17 cellular contexts compared by ENCODE assay signal in genomic region chr5:435156-435790, GRCh38. TPM values are rescaled to one million over a fixed set of nuclear protein-coding genes. Genes with fewer than 3 reads are reported as not detected.
DNase-seq lines count a peak whose midpoint lies in the region; ATAC-seq and TF ChIP-seq lines count a peak whose summit lies in the region.
"Had no signal": no experiment of that assay in that cellular context is flagged by ENCODE, and none has a peak within 500 bp of the region (broad histone marks: within the 10 kb centered on the region; RNA-seq: fewer than 3 reads in every experiment).

No MANE protein-coding gene starts in this region.

- no peak for TF ChIP-seq POLR2A in sigmoid colon (IDR thresholded peaks at IDR 0.05)

- H3K27me3 ChIP-seq in sigmoid colon: peaks cover 0 to 21% (median 10%) of the 10 kb centered on the region in 3 donors
- H3K27me3 ChIP-seq: MG63 had no signal

- peak overlapping the region; percentile 4 for H3K27ac Mint-ChIP-seq in activated CD8-positive, alpha-beta memory T cell treated with anti-CD3 and anti-CD28 coated beads, Interleukin-2, amount 10 ng/mL, durations not matched to agents 7 days and 5 days
- no peak overlapping the region for H3K27ac Mint-ChIP-seq in IgD-negative memory B cell

- H3K36me3 ChIP-seq in sigmoid colon: no peaks in the 10 kb centered on the region
- H3K36me3 ChIP-seq: BLaER1 treated with 17β-estradiol and CSF1 and Interleukin-3, amounts not matched to agents 10 nM and 100 nM had no signal

- no peak overlapping the region for H3K4me3 ChIP-seq in sigmoid colon
- H3K4me3 ChIP-seq: BLaER1 treated with 17β-estradiol and CSF1 and Interleukin-3, amounts not matched to agents 10 nM and 100 nM; MG63; PC-9 had no signal

- TF ChIP-seq EP300 in sigmoid colon (IDR thresholded peaks at IDR 0.05): no peak

- intact Hi-C loops in sigmoid colon (cut with DNase I): no loop called here

- H3K4me3 Mint-ChIP-seq in activated CD8-positive, alpha-beta memory T cell treated with anti-CD3 and anti-CD28 coated beads, Interleukin-2, amount 10 ng/mL, durations not matched to agents 7 days and 5 days: no peak overlapping the region
- peak overlapping the region in 3 of 4 donors; percentile 27 to 70 (median 58) for H3K4me3 Mint-ChIP-seq in IgD-negative memory B cell

- H3K9me3 Mint-ChIP-seq in activated CD8-positive, alpha-beta memory T cell treated with anti-CD3 and anti-CD28 coated beads, Interleukin-2, amount 10 ng/mL, durations not matched to agents 7 days and 5 days (ENCODE audit: low read depth): no peaks in the 10 kb centered on the region
- no peaks in the 10 kb centered on the region for H3K9me3 Mint-ChIP-seq in IgD-negative memory B cell

- CTCF ChIA-PET in activated CD8-positive, alpha-beta memory T cell treated with anti-CD3 and anti-CD28 coated beads, Interleukin-2, amount 10 ng/mL, durations not matched to agents 7 days and 5 days (lab: Charles Lee): interaction anchor here (2.0 kb wide), 1 partner anchor 118 kb away, joined by 9 read pairs; no protein-coding TSS in a partner anchor

- no peak for DNase-seq in activated CD8-positive, alpha-beta memory T cell treated with anti-CD3 and anti-CD28 coated beads, Interleukin-2, amount 10 ng/mL, durations not matched to agents 7 days and 5 days
- DNase-seq in activated CD8-positive, alpha-beta memory T cell treated with anti-CD3 and anti-CD28 coated beads, Interleukin-2, amount 50 U/mL, for 48 hours: no peak
- DNase-seq in left lobe of liver (ENCODE audit: low spot score) (peak; percentile 39), sigmoid colon (peak; percentile 53), DMS 273 (lab: John Stamatoyannopoulos, UW; ENCODE audit: unreplicated experiment) (no peak)
- DNase-seq: DMS 273 treated with DMSO at 0.1 percent for 48 hours, MG63, NCI-H1092 treated with DMSO at 0.1 percent for 48 hours, NCI-H1694 treated with DMSO at 0.1 percent for 48 hours, NCI-H446 treated with DMSO at 0.1 percent for 48 hours, NCI-H774, PC-9, Right ventricle myocardium superior had no signal

- no peak overlapping the region for H3K27ac ChIP-seq in sigmoid colon
- H3K27ac ChIP-seq: BLaER1 treated with 17β-estradiol and CSF1 and Interleukin-3, amounts not matched to agents 10 nM and 100 nM; PC-9 had no signal

- 88 to 89% methylated on average over 27 of the region's 27 CpGs for WGBS in sigmoid colon, 2 donors

- peaks cover 1% of the 10 kb centered on the region for H3K4me1 Mint-ChIP-seq in activated CD8-positive, alpha-beta memory T cell treated with anti-CD3 and anti-CD28 coated beads, Interleukin-2, amount 10 ng/mL, durations not matched to agents 7 days and 5 days
- no peaks in the 10 kb centered on the region for H3K4me1 Mint-ChIP-seq in IgD-negative memory B cell

- H3K36me3 Mint-ChIP-seq in activated CD8-positive, alpha-beta memory T cell treated with anti-CD3 and anti-CD28 coated beads, Interleukin-2, amount 10 ng/mL, durations not matched to agents 7 days and 5 days: peaks cover 6% of the 10 kb centered on the region
- H3K36me3 Mint-ChIP-seq in IgD-negative memory B cell: peaks cover 2% of the 10 kb centered on the region

- no peaks in the 10 kb centered on the region for H3K9me3 ChIP-seq in sigmoid colon
- H3K9me3 ChIP-seq: BLaER1 treated with 17β-estradiol and CSF1 and Interleukin-3, amounts not matched to agents 10 nM and 100 nM; MG63 had no signal

- no peaks in the 10 kb centered on the region for H3K4me1 ChIP-seq in sigmoid colon

- TF ChIP-seq CTCF in sigmoid colon (IDR thresholded peaks at IDR 0.05): no peak

- no peaks in the 10 kb centered on the region for H3K27me3 Mint-ChIP-seq in activated CD8-positive, alpha-beta memory T cell treated with anti-CD3 and anti-CD28 coated beads, Interleukin-2, amount 10 ng/mL, durations not matched to agents 7 days and 5 days
- H3K27me3 Mint-ChIP-seq in IgD-negative memory B cell: peaks cover 20% of the 10 kb centered on the region

- no peak for ATAC-seq in activated CD8-positive, alpha-beta memory T cell treated with anti-CD3 and anti-CD28 coated beads, Interleukin-2, amount 10 ng/mL, durations not matched to agents 7 days and 5 days
- ATAC-seq in left lobe of liver (no peak), GM19467 (IDR thresholded peaks at IDR 0.05; ENCODE audit: unreplicated experiment) (no peak), GM19452 (IDR thresholded peaks at IDR 0.05; ENCODE audit: unreplicated experiment) (no peak)

RNA-seq across cellular contexts. Expression of gene EXOC3, which starts 7.7 kb away (rescaled TPM):
- total RNA-seq in activated CD8-positive, alpha-beta memory T cell treated with anti-CD3 and anti-CD28 coated beads, Interleukin-2, amount 10 ng/mL, durations not matched to agents 7 days and 5 days: 10 to 100 TPM; 68.2 to 71.2 TPM
- polyA plus RNA-seq in IgD-negative memory B cell: 25.8 TPM
- 25.7 TPM for total RNA-seq in left lobe of liver
- total RNA-seq in sigmoid colon: 10 to 100 TPM; 45.7 to 68.7 (median 48.5) TPM
- 10 to 100 TPM; 18.6 to 60.9 (median 36.1) TPM for polyA plus RNA-seq in sigmoid colon

Comparison
In these comparisons a context has a peak if more than half of its experiments do, and no peak if none do; other contexts are left out.
1. DNase-seq: peak in left lobe of liver (single experiment) and sigmoid colon (single experiment); none in activated CD8-positive, alpha-beta memory T cell treated with anti-CD3 and anti-CD28 coated beads, Interleukin-2, amount 10 ng/mL, durations not matched to agents 7 days and 5 days (single experiment), activated CD8-positive, alpha-beta memory T cell treated with anti-CD3 and anti-CD28 coated beads, Interleukin-2, amount 50 U/mL, for 48 hours (single experiment) and DMS 273 (single experiment).